In the genomic region with DNA sequence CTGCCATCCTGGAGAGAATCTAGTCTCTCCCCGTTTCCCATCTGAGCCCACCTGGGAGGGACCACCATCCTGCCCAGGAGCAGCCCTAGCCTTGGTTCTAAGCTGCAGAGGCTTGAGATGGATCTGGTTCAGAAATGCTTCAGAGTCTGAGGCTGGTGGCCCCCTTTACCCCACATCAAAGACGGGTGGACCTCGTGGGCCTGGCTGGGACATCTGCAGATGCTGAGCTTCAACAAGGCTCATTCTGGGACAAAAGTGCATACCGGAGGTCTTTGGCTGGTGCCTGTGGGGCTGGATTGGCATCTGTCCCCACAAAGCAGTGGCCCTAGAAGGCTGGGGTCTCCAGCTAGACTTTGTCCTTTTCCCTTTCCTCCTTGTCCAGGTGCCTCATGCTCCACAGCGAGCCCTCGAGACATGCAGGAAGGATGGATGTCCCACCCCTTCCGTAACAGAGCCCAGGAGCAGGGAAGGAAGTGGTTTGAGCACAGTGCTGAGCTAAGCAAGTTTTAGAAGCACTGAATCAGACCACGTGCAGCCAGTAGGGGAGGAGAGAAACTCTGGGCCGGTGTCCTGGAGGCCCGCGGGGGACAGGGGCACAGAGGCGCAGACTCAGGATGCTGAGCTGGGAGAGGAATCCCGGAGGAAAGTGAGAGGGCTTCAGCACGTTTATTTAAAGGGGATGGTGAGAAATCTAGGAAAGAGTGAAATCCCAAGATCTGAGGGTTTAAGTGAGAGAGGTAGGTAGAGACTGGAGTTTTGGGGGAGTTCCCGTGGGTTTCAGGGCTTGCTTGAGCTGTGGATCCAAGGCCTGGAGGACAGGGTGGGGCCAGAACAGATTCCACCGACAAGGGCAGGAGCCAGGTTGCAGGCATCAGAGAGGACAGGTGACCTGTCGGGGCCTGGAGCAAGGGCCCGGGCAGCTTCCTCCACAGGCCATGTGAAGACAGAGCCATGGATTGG, we compare ENCODE assay signal across 10 cellular contexts. TPM values are rescaled to one million over a fixed set of nuclear protein-coding genes. Genes with fewer than 3 reads are reported as not detected.
A peak's percentile ranks its signal among the peaks of the same experiment; 100 is the strongest.
DNase-seq lines count a peak whose midpoint lies in the region; ATAC-seq, FAIRE-seq and TF ChIP-seq lines count a peak whose summit lies in the region.
"Had no signal": no experiment of that assay in that cellular context is flagged by ENCODE, and none has a peak within 500 bp of the region (broad histone marks: within the 10 kb centered on the region; RNA-seq: fewer than 3 reads in every experiment).

No MANE protein-coding gene starts in this region.

- TF ChIP-seq RAD21 in HepG2 (CRISPR knock-in tag; IDR thresholded peaks at IDR 0.05) = no peak

- no peak overlapping the region for H2AFZ ChIP-seq in HepG2 (ENCODE audit: low read length)

- TF ChIP-seq EP300 in HepG2 (IDR thresholded peaks at IDR 0.05; ENCODE audit: low read depth in 2 of 2, low read length in 2 of 2) = no peak
- no peak for TF ChIP-seq EP300 in HepG2 (CRISPR knock-in tag; IDR thresholded peaks at IDR 0.05; ENCODE audit: borderline replicate concordance)

- no peak for TF ChIP-seq CTCF in GM06990 (IDR thresholded peaks at IDR 0.05; ENCODE audit: insufficient read depth, low read length, poor library complexity, severe bottlenecking)
- TF ChIP-seq CTCF in HEK293 (tag by site-specific recombination; IDR thresholded peaks at IDR 0.05) = no peak
- no peak for TF ChIP-seq CTCF in HepG2 (CRISPR knock-in tag; IDR thresholded peaks at IDR 0.05)
- TF ChIP-seq CTCF in ascending aorta (IDR thresholded peaks at IDR 0.05) = no peak

- in situ Hi-C loops in HepG2 (cut with HindIII; ENCODE audit: extremely low pct_ligation_motif_present, low pct_unique_long_range_greater_than_20kb) = no loop called here

- WGBS in HepG2 (ENCODE audit: low lambda C conversion rate) = 14% methylated on average over 8 of the region's 18 CpGs

- H3K9me3 ChIP-seq in HEK293 (ENCODE audit: control insufficient read depth, insufficient read depth, low read depth, low read length) (no peaks in the 10 kb centered on the region), HepG2 (ENCODE audit: low read length) (no peaks in the 10 kb centered on the region), ascending aorta (no peaks in the 10 kb centered on the region)

- H3K4me2 ChIP-seq in HepG2 (ENCODE audit: low read depth, low read length) = peak overlapping the region; percentile 20; the same call in 1 of the 2 replicates

- BruUV-seq in HepG2 (replicated peaks; lab: Mats Ljungman, UMichigan) = no TSS peak

- H3K27me3 ChIP-seq in GM06990 (replicated peaks; ENCODE audit: control insufficient read depth, insufficient read depth, low read length) (no peaks in the 10 kb centered on the region), HepG2 (ENCODE audit: control insufficient read depth in 1 of 2, insufficient read depth in 2 of 2, low read length in 2 of 2) (peaks cover 9 to 55% of the 10 kb centered on the region in 2 experiments), ascending aorta (no peaks in the 10 kb centered on the region)

- no peak overlapping the region for H3K9ac ChIP-seq in HepG2 (ENCODE audit: insufficient read depth, low read depth, low read length)

- no peaks in the 10 kb centered on the region for H4K20me1 ChIP-seq in HepG2 (ENCODE audit: insufficient read depth, low read length)

- POLR2A ChIA-PET in HEK293 (lab: Yijun Ruan, JAX) (no interaction called here), HepG2 (lab: Yijun Ruan, JAX) (no interaction called here)

- no peak overlapping the region for H3K27ac ChIP-seq in HEK293 (ENCODE audit: extremely low read depth, low read depth, low read length)
- no peak overlapping the region for H3K27ac ChIP-seq in HepG2 (ENCODE audit: extremely low read length, insufficient read depth, low read length)
- H3K27ac ChIP-seq in ascending aorta = no peak overlapping the region

- DNase-seq in GM06990 (ENCODE audit: extremely low read depth, insufficient read length) = peak; percentile 77
- DNase-seq in HepG2 (ENCODE audit: low spot score) = no peak
- no peak for DNase-seq in ascending aorta (ENCODE audit: low spot score in 2 of 2)
- DNase-seq in H54 (ENCODE audit: insufficient read length, low spot score) = no peak
- DNase-seq in SKM-1 treated with dmso at 0.1 percent for 144 hours (lab: John Stamatoyannopoulos, UW; ENCODE audit: unreplicated experiment) = no peak
- no peak for DNase-seq in NCI-H1092 (lab: John Stamatoyannopoulos, UW)

- intact Hi-C loops in HepG2 (cut with micrococcal nuclease; ENCODE audit: unreplicated experiment) = no loop called here
- intact Hi-C loops in ascending aorta (cut with DNase I) = no loop called here

- CTCF ChIA-PET in HEK293 (lab: Yijun Ruan, JAX) = interaction anchor here (1.2 to 1.5 kb wide), 2 partner anchors 35 to 158 kb away, joined by 4 read pairs; no protein-coding TSS in a partner anchor
- CTCF ChIA-PET in HepG2 (lab: Yijun Ruan, JAX; ENCODE audit: low intra/inter-chr PET ratio, low total read pairs) = no interaction called here

- H3K79me2 ChIP-seq in HepG2 (ENCODE audit: insufficient read depth, low read length) = no peaks in the 10 kb centered on the region

- ATAC-seq in activated CD4-positive, CD25-positive, alpha-beta regulatory T cell treated with anti-CD3 and anti-CD28 coated beads, Interleukin-2, amount 50 U/mL, for 24 hours = peak; percentile 82 to 86
- no peak for ATAC-seq in HepG2

- TF ChIP-seq POLR2A in HepG2 (IDR thresholded peaks at IDR 0.05; ENCODE audit: insufficient read depth in 1 of 2, low read depth in 2 of 2, low read length in 2 of 2) (no peak), H54 (IDR thresholded peaks at IDR 0.05; ENCODE audit: low read depth, low read length) (no peak)

- no peaks in the 10 kb centered on the region for H3K4me1 ChIP-seq in HEK293 (ENCODE audit: control insufficient read depth, insufficient read depth, low read length)
- peaks cover 48% of the 10 kb centered on the region for H3K4me1 ChIP-seq in HepG2 (ENCODE audit: insufficient read depth, low read length)
- peaks cover 3 to 4% of the 10 kb centered on the region in 2 donors for H3K4me1 ChIP-seq in ascending aorta

- peak overlapping the region; percentile 50 for H3K4me3 ChIP-seq in GM06990 (replicated peaks; ENCODE audit: low read depth, low read length)
- no peak overlapping the region for H3K4me3 ChIP-seq in HEK293 (ENCODE audit: low read depth, low read length)
- no peak overlapping the region; a peak in 1 of 6 replicates for H3K4me3 ChIP-seq in HepG2 (replicated peaks in 1 of 3; ENCODE audit: insufficient read depth in 1 of 3, low read depth in 2 of 3, low read length in 3 of 3)
- no peak overlapping the region for H3K4me3 ChIP-seq in ascending aorta
- H3K4me3 ChIP-seq: skin epidermis had no signal

- FAIRE-seq in HepG2 (lab: Jason Lieb, UNC) = no peak
- FAIRE-seq in H54 (lab: Jason Lieb, UNC) = no peak
- FAIRE-seq: colon had no signal

- no peaks in the 10 kb centered on the region for H3K36me3 ChIP-seq in GM06990 (ENCODE audit: control insufficient read depth, insufficient read depth, low read length)
- H3K36me3 ChIP-seq in HEK293 (ENCODE audit: control insufficient read depth in 2 of 2, insufficient read depth in 1 of 2, low read length in 2 of 2) = no peaks in the 10 kb centered on the region
- no peaks in the 10 kb centered on the region for H3K36me3 ChIP-seq in HepG2 (replicated peaks in 1 of 2; ENCODE audit: control insufficient read depth in 1 of 2, insufficient read depth in 2 of 2, low read length in 2 of 2)
- no peaks in the 10 kb centered on the region for H3K36me3 ChIP-seq in ascending aorta

RNA-seq across cellular contexts. Expression of a gene that starts 4.6 kb away (rescaled TPM):
- total RNA-seq in HepG2 (2016; rRNA removed; fragmentation: Illumina TruSeq; extraction: Trizol) = 2.0 and 2.9 TPM in 2 replicates
- total RNA-seq in HepG2 (2016; cell fraction: cytosol; rRNA removed; fragmentation: Illumina TruSeq; extraction: Trizol; ENCODE audit: low read depth) = 1.1 and 1.9 TPM in 2 replicates
- total RNA-seq in HepG2 (2016; cell fraction: insoluble cytoplasmic fraction; rRNA removed; fragmentation: Illumina TruSeq; extraction: Trizol) = 1.9 and 3.1 TPM in 2 replicates
- total RNA-seq in HepG2 (2016; cell fraction: membrane; rRNA removed; fragmentation: Illumina TruSeq; extraction: Trizol) = 2.0 and 3.2 TPM in 2 replicates
- total RNA-seq in HepG2 (2016; cell fraction: nucleus; rRNA removed; fragmentation: Illumina TruSeq; extraction: Trizol) = 2.9 and 3.4 TPM in 2 replicates
- 2.0 and 2.4 TPM in 2 replicates for polyA plus RNA-seq in HepG2 (2011; rRNA removed)
- polyA plus RNA-seq in HepG2 (2011; cell fraction: cytosol; rRNA removed) = 1.2 and 1.5 TPM in 2 replicates
- polyA plus RNA-seq in HepG2 (2011; cell fraction: nucleus; rRNA removed) = 9.9 and 12.9 TPM in 2 replicates
- 0.66 and 0.88 TPM in 2 replicates for polyA plus RNA-seq in HepG2 (2012)
- 1.1 TPM in 2 replicates for polyA plus RNA-seq in HepG2 (2016; cell fraction: cytosol; fragmentation: Illumina TruSeq; extraction: Trizol; ENCODE audit: low read depth)
- 2.0 and 3.3 TPM in 2 replicates for polyA plus RNA-seq in HepG2 (2016; cell fraction: insoluble cytoplasmic fraction; fragmentation: Illumina TruSeq; extraction: Trizol; ENCODE audit: low read depth)
- 1.5 and 2.4 TPM in 2 replicates for polyA plus RNA-seq in HepG2 (2016; cell fraction: membrane; fragmentation: Illumina TruSeq; extraction: Trizol; ENCODE audit: low read depth)
- 9.3 and 11.8 TPM in 2 replicates for polyA plus RNA-seq in HepG2 (2016; cell fraction: nucleus; fragmentation: Illumina TruSeq; extraction: Trizol; ENCODE audit: insufficient read depth, low read depth)
- 0.61 and 1.8 TPM in 2 replicates for polyA minus RNA-seq in HepG2 (2011; rRNA and poly(A)+ RNA removed; ENCODE audit: low replicate concordance)
- polyA minus RNA-seq in HepG2 (2011; cell fraction: cytosol; rRNA and poly(A)+ RNA removed) = 0.79 and 1.8 TPM in 2 replicates
- 0.52 and 1.1 TPM in 2 replicates for polyA minus RNA-seq in HepG2 (2011; cell fraction: nucleus; rRNA and poly(A)+ RNA removed)
- not detected for total RNA-seq in ascending aorta

RNA-seq across cellular contexts. Expression of a gene that starts 22.6 kb away (rescaled TPM):
- total RNA-seq in HepG2 (2016; rRNA removed; fragmentation: Illumina TruSeq; extraction: Trizol) (0.22 and 1.0 TPM in 2 replicates), ascending aorta (1.2 TPM)
- 0.26 and 0.51 TPM in 2 replicates for total RNA-seq in HepG2 (2016; cell fraction: cytosol; rRNA removed; fragmentation: Illumina TruSeq; extraction: Trizol; ENCODE audit: low read depth)
- 0.37 and 1.2 TPM in 2 replicates for total RNA-seq in HepG2 (2016; cell fraction: insoluble cytoplasmic fraction; rRNA removed; fragmentation: Illumina TruSeq; extraction: Trizol)
- total RNA-seq in HepG2 (2016; cell fraction: membrane; rRNA removed; fragmentation: Illumina TruSeq; extraction: Trizol) = 0.28 and 0.48 TPM in 2 replicates
- total RNA-seq in HepG2 (2016; cell fraction: nucleus; rRNA removed; fragmentation: Illumina TruSeq; extraction: Trizol) = 1.3 and 2.0 TPM in 2 replicates
- 0.37 and 0.46 TPM in 2 replicates for polyA plus RNA-seq in HepG2 (2011; rRNA removed)
- 0.12 and 0.31 TPM in 2 replicates for polyA plus RNA-seq in HepG2 (2011; cell fraction: cytosol; rRNA removed)
- 6.6 and 8.0 TPM in 2 replicates for polyA plus RNA-seq in HepG2 (2011; cell fraction: nucleus; rRNA removed)
- polyA plus RNA-seq in HepG2 (2012) = 0.28 TPM in 2 replicates
- 0.09 and 0.12 TPM in 2 replicates for polyA plus RNA-seq in HepG2 (2016; cell fraction: cytosol; fragmentation: Illumina TruSeq; extraction: Trizol; ENCODE audit: low read depth)
- 0.17 and 0.24 TPM in 2 replicates for polyA plus RNA-seq in HepG2 (2016; cell fraction: insoluble cytoplasmic fraction; fragmentation: Illumina TruSeq; extraction: Trizol; ENCODE audit: low read depth)
- polyA plus RNA-seq in HepG2 (2016; cell fraction: membrane; fragmentation: Illumina TruSeq; extraction: Trizol; ENCODE audit: low read depth) = 0.20 and 0.23 TPM in 2 replicates
- 2.1 and 3.1 TPM in 2 replicates for polyA plus RNA-seq in HepG2 (2016; cell fraction: nucleus; fragmentation: Illumina TruSeq; extraction: Trizol; ENCODE audit: insufficient read depth, low read depth)
- 0.07 and 0.58 TPM in 2 replicates for polyA minus RNA-seq in HepG2 (2011; rRNA and poly(A)+ RNA removed; ENCODE audit: low replicate concordance)
- polyA minus RNA-seq in HepG2 (2011; cell fraction: cytosol; rRNA and poly(A)+ RNA removed) = not detected in 2 replicates
- polyA minus RNA-seq in HepG2 (2011; cell fraction: nucleus; rRNA and poly(A)+ RNA removed) = 1.1 and 1.4 TPM in 2 replicates
